Comparison of ENCODE assay signal across 8 cellular contexts in genomic region chrX:63275127-63275526, GRCh38.
DNase-seq lines count a peak whose midpoint lies in the region; ATAC-seq and TF ChIP-seq lines count a peak whose summit lies in the region.

No MANE protein-coding gene starts in this region.

- no peaks in the 10 kb centered on the region for H3K36me3 Mint-ChIP-seq in effector memory CD8-positive, alpha-beta T cell (ENCODE audit: insufficient read depth)

- no peak overlapping the region for H3K4me3 ChIP-seq in retinal pigment epithelial cell (ENCODE audit: low read length)

- no peak overlapping the region for H3K27ac Mint-ChIP-seq in effector memory CD8-positive, alpha-beta T cell

- H3K4me3 Mint-ChIP-seq in effector memory CD8-positive, alpha-beta T cell, result no peak overlapping the region

- no peaks in the 10 kb centered on the region for H3K27me3 Mint-ChIP-seq in effector memory CD8-positive, alpha-beta T cell

- no peaks in the 10 kb centered on the region for H3K4me1 Mint-ChIP-seq in effector memory CD8-positive, alpha-beta T cell (ENCODE audit: low read depth in 2 of 2)

- no peak overlapping the region for H3K27ac ChIP-seq in 22Rv1

- ATAC-seq in GM18502 (IDR thresholded peaks at IDR 0.05; ENCODE audit: poor library complexity, unreplicated experiment), result peak; percentile 87
- ATAC-seq in effector memory CD8-positive, alpha-beta T cell (replicated peaks), result no peak
- ATAC-seq in HG03095 (IDR thresholded peaks at IDR 0.05; ENCODE audit: unreplicated experiment), result no peak
- ATAC-seq in GM21737 (IDR thresholded peaks at IDR 0.05; ENCODE audit: unreplicated experiment), result no peak

- TF ChIP-seq CTCF in 22Rv1 (IDR thresholded peaks at IDR 0.05) (peak; percentile 66), retinal pigment epithelial cell (conservative IDR thresholded peaks at IDR 0.05; ENCODE audit: low read depth, low read length) (peak; percentile 37)

- H3K9me3 Mint-ChIP-seq in effector memory CD8-positive, alpha-beta T cell, result no peaks in the 10 kb centered on the region

- DNase-seq in LoVo (ENCODE audit: low spot score) (peak; percentile 1), retinal pigment epithelial cell (ENCODE audit: low read depth) (no peak), NCI-H2196 (lab: John Stamatoyannopoulos, UW; ENCODE audit: unreplicated experiment) (no peak)
- peak; percentile 0 to 5 (median 1) for DNase-seq in effector memory CD8-positive, alpha-beta T cell

Comparison
In these comparisons a context has a peak if more than half of its experiments do, and no peak if none do; other contexts are left out.
1. DNase-seq: peak in LoVo (single experiment) and effector memory CD8-positive, alpha-beta T cell (3 of 3); none in retinal pigment epithelial cell (single experiment) and NCI-H2196 (single experiment).